In genomic region chr3:195687209-195687760, GRCh38 we compare ENCODE assay signal across 8 cellular contexts. TPM values are rescaled to one million over a fixed set of nuclear protein-coding genes. Genes with fewer than 3 reads are reported as not detected.
DNase-seq lines count a peak whose midpoint lies in the region; ATAC-seq, FAIRE-seq and TF ChIP-seq lines count a peak whose summit lies in the region.
"Not testable (repeated sequence)": the region's sequence is repeated elsewhere in the genome, so short reads cannot be mapped to it uniquely, and the experiment has no call there.

No MANE protein-coding gene starts in this region.

- H3K27me3 Mint-ChIP-seq in Calu3 (ENCODE audit: unreplicated experiment); T-helper 17 cell; MCF 10A (ENCODE audit: insufficient read depth, unreplicated experiment): not testable (repeated sequence)

- not testable (repeated sequence) for H3K4me2 ChIP-seq in keratinocyte (ENCODE audit: control insufficient read depth, extremely low read depth, insufficient read depth, low read depth, low read length)

- peak; percentile 37 for ATAC-seq in T-helper 17 cell

- FAIRE-seq in keratinocyte (lab: Jason Lieb, UNC); small intestine (lab: Jason Lieb, UNC): not testable (repeated sequence)

- H3K4me3 ChIP-seq in keratinocyte (ENCODE audit: control insufficient read depth in 2 of 3, extremely low read depth in 1 of 3, insufficient read depth in 2 of 3, low read depth in 1 of 3, low read length in 3 of 3); small intestine (ENCODE audit: low read depth in 1 of 2, low read length in 2 of 2); stomach smooth muscle (ENCODE audit: low read length in 2 of 2): not testable (repeated sequence)

- DNase-seq in Calu3 (peak; percentile 54), M059J (ENCODE audit: low read depth) (peak; percentile 45), T-helper 17 cell (peak in 1 of 3 donors; percentile 35), activated T-cell treated with anti-CD3 and anti-CD28 coated beads for 24 hours (ENCODE audit: low read depth) (peak; percentile 41), MCF 10A (ENCODE audit: unreplicated experiment) (peak; percentile 58), keratinocyte (ENCODE audit: low read depth, low spot score) (peak; percentile 13), small intestine (peak; percentile 90)

- BruUV-seq in Calu3 (replicated peaks; lab: Mats Ljungman, UMichigan); MCF 10A (replicated peaks; lab: Mats Ljungman, UMichigan): not testable (repeated sequence)

- H3K27me3 ChIP-seq in keratinocyte (ENCODE audit: control insufficient read depth, extremely low read depth, insufficient read depth, low read length); small intestine (ENCODE audit: control insufficient read depth in 2 of 2, insufficient read depth in 2 of 2, low read length in 2 of 2); stomach smooth muscle (ENCODE audit: control insufficient read depth in 1 of 2, insufficient read depth in 2 of 2, low read length in 2 of 2): not testable (repeated sequence)

- intact Hi-C loops in Calu3 (cut with micrococcal nuclease; ENCODE audit: unreplicated experiment); MCF 10A (cut with micrococcal nuclease): not testable (repeated sequence)

- WGBS in small intestine, 3 donors = 91 to 96% (median 93%) methylated on average over 15 of the region's 15 CpGs

- H3K79me2 ChIP-seq in keratinocyte (ENCODE audit: control insufficient read depth, insufficient read depth, low read length) = not testable (repeated sequence)

- not testable (repeated sequence) for H3K9me3 Mint-ChIP-seq in Calu3 (ENCODE audit: low read depth, unreplicated experiment); MCF 10A (ENCODE audit: unreplicated experiment)

- H3K36me3 Mint-ChIP-seq in Calu3 (ENCODE audit: insufficient read depth, unreplicated experiment) (peaks cover 60% of the 10 kb centered on the region), MCF 10A (ENCODE audit: insufficient read depth, unreplicated experiment) (peaks cover 76% of the 10 kb centered on the region)
- H3K36me3 Mint-ChIP-seq in T-helper 17 cell (ENCODE audit: low read depth) = not testable (repeated sequence)

- CTCF ChIA-PET in Calu3 (lab: Charles Lee) = interaction anchor here (1.1 kb wide), 1 partner anchor 176 kb away, joined by 4 read pairs; no protein-coding TSS in a partner anchor
- CTCF ChIA-PET in MCF 10A (lab: Yijun Ruan, JAX) = not testable (repeated sequence)

- not testable (repeated sequence) for H3K4me3 Mint-ChIP-seq in Calu3 (ENCODE audit: low read depth, unreplicated experiment); T-helper 17 cell; MCF 10A (ENCODE audit: unreplicated experiment)

- peak overlapping the region; percentile 42 for H3K27ac Mint-ChIP-seq in Calu3 (ENCODE audit: unreplicated experiment)
- H3K27ac Mint-ChIP-seq in T-helper 17 cell; MCF 10A (ENCODE audit: low read depth, unreplicated experiment): not testable (repeated sequence)

- not testable (repeated sequence) for H3K9me3 ChIP-seq in T-helper 17 cell (ENCODE audit: control insufficient read depth, low read length, poor library complexity, severe bottlenecking); keratinocyte (ENCODE audit: control insufficient read depth, low read depth, low read length); small intestine (ENCODE audit: control insufficient read depth, low read depth); stomach smooth muscle (ENCODE audit: control insufficient read depth in 2 of 2, low read length in 2 of 2)

- H3K4me1 ChIP-seq in keratinocyte (ENCODE audit: control insufficient read depth, extremely low read depth, insufficient read depth, low read length); small intestine (ENCODE audit: control insufficient read depth in 2 of 2, insufficient read depth in 1 of 2, low read depth in 1 of 2, low read length in 1 of 2): not testable (repeated sequence)
- H3K4me1 ChIP-seq in stomach smooth muscle (ENCODE audit: control insufficient read depth, insufficient read depth, low read length) = peaks cover 13% of the 10 kb centered on the region

- dilution Hi-C loops in keratinocyte (cut with MboI; ENCODE audit: extremely low pct_ligation_motif_present, low sequenced_read_pairs) = not testable (repeated sequence)

- H3K36me3 ChIP-seq in keratinocyte (ENCODE audit: control insufficient read depth in 2 of 2, extremely low read depth in 1 of 2, insufficient read depth in 2 of 2, low read length in 2 of 2) (peaks cover 20 to 24% of the 10 kb centered on the region in 2 experiments), small intestine (ENCODE audit: control insufficient read depth in 2 of 2, insufficient read depth in 2 of 2, low read length in 2 of 2) (peaks cover 10 to 12% of the 10 kb centered on the region in 2 donors), stomach smooth muscle (ENCODE audit: control insufficient read depth in 2 of 2, insufficient read depth in 2 of 2, low read length in 2 of 2) (peaks cover 11 to 17% of the 10 kb centered on the region in 2 donors)

- POLR2A ChIA-PET in MCF 10A (lab: Yijun Ruan, JAX) = interaction anchor here (0.7 kb wide), 1 partner anchor 175 kb away, joined by 3 read pairs; no protein-coding TSS in a partner anchor

- H2AFZ ChIP-seq in keratinocyte (ENCODE audit: control insufficient read depth, low read length) = not testable (repeated sequence)

- H4K20me1 ChIP-seq in keratinocyte (ENCODE audit: control insufficient read depth, extremely low read depth, insufficient read depth, low read length) = not testable (repeated sequence)

- not testable (repeated sequence) for TF ChIP-seq CTCF in Calu3 (IDR thresholded peaks at IDR 0.05; ENCODE audit: unreplicated experiment); MCF 10A (IDR thresholded peaks at IDR 0.05; ENCODE audit: unreplicated experiment); keratinocyte (optimal IDR thresholded peaks at IDR 0.05 in 1 of 3, IDR thresholded peaks at IDR 0.05 in 1 of 3, conservative IDR thresholded peaks at IDR 0.05 in 1 of 3; ENCODE audit: extremely low read depth in 1 of 3, insufficient read depth in 2 of 3, low read length in 3 of 3)

- not testable (repeated sequence) for H3K9me1 ChIP-seq in keratinocyte (ENCODE audit: control insufficient read depth, extremely low read depth, insufficient read depth, low read length)

- not testable (repeated sequence) for H3K9ac ChIP-seq in keratinocyte (ENCODE audit: control insufficient read depth, extremely low read depth, insufficient read depth, low read length); stomach smooth muscle (ENCODE audit: low read length in 2 of 2)

- H3K4me1 Mint-ChIP-seq in Calu3 (ENCODE audit: low read depth, unreplicated experiment) (peaks cover 15% of the 10 kb centered on the region), MCF 10A (ENCODE audit: insufficient read depth, unreplicated experiment) (peaks cover 14% of the 10 kb centered on the region)
- H3K4me1 Mint-ChIP-seq in T-helper 17 cell = not testable (repeated sequence)

- H3K27ac ChIP-seq in keratinocyte (ENCODE audit: control insufficient read depth, insufficient read depth, low read length); small intestine (ENCODE audit: low read depth in 1 of 2, low read length in 1 of 2): not testable (repeated sequence)
- H3K27ac ChIP-seq in stomach smooth muscle (ENCODE audit: low read length) = peak overlapping the region; percentile 67

RNA-seq across cellular contexts. Expression of gene MUC20, which starts 33.5 kb away (rescaled TPM):
- total RNA-seq in Calu3 (2022) (83.1 and 128 TPM in 2 replicates), T-helper 17 cell (10 to 100 TPM in 1 of 2 donors, 1 to 10 TPM in 1; 6.4 to 13.2 TPM), MCF 10A (2022) (2.3 and 3.5 TPM in 2 replicates)
- total RNA-seq in M059J (2014; rRNA removed; shearing (Covaris generic)) = 0.07 TPM in 1 of 2 replicates, not detected in the other
- polyA plus RNA-seq in keratinocyte (0.21 to 0.33 TPM (median 0.25 TPM) in 3 replicates), small intestine (10 to 100 TPM; 16.8 to 25.7 (median 18.9) TPM)
- polyA plus RNA-seq in keratinocyte (2011; ENCODE audit: low read depth) = 4.5 TPM
- 0.12 and 0.19 TPM in 2 replicates for polyA plus RNA-seq in keratinocyte (2011; cell fraction: cytosol; rRNA removed)
- polyA plus RNA-seq in keratinocyte (2011; cell fraction: nucleus; rRNA removed) = 1.7 and 1.8 TPM in 2 replicates
- 0.25 and 2.4 TPM in 2 replicates for polyA plus RNA-seq in keratinocyte (2012; ENCODE audit: low replicate concordance)
- 0.10 to 0.43 TPM (median 0.36 TPM) in 3 replicates for polyA minus RNA-seq in keratinocyte
- polyA minus RNA-seq in keratinocyte (2011; cell fraction: cytosol; rRNA and poly(A)+ RNA removed) = not detected
- polyA minus RNA-seq in keratinocyte (2011; cell fraction: nucleus; rRNA and poly(A)+ RNA removed) = 1.6 and 1.7 TPM in 2 replicates
